Comparison of ENCODE assay signal across 11 cellular contexts in genomic region chr5:172731286-172732073, GRCh38. TPM values are rescaled to one million over a fixed set of nuclear protein-coding genes. Genes with fewer than 3 reads are reported as not detected.
A peak's percentile ranks its signal among the peaks of the same experiment; 100 is the strongest.
DNase-seq lines count a peak whose midpoint lies in the region; ATAC-seq, FAIRE-seq and TF ChIP-seq lines count a peak whose summit lies in the region.
"Had no signal": no experiment of that assay in that cellular context is flagged by ENCODE, and none has a peak within 500 bp of the region (broad histone marks: within the 10 kb centered on the region; RNA-seq: fewer than 3 reads in every experiment).

No MANE protein-coding gene starts in this region.

- 59 to 79% (median 67%) methylated on average over 23 of the region's 23 CpGs for WGBS in small intestine, 3 donors

- CTCF ChIA-PET in WTC11 (lab: Charles Lee) = interaction anchor here (1.0 kb wide), 1 partner anchor 14 kb away, joined by 4 read pairs; no protein-coding TSS in a partner anchor

- no peak overlapping the region for H3K27ac Mint-ChIP-seq in WTC11

- peaks cover 9% of the 10 kb centered on the region; the same call in 1 of the 2 replicates for H3K27me3 Mint-ChIP-seq in WTC11 (ENCODE audit: low read depth)
- no peaks in the 10 kb centered on the region for H3K27me3 Mint-ChIP-seq in activated T-cell treated with anti-CD3 and anti-CD28 coated beads, Interleukin-2, amount 50 U/mL, for 4 hours (ENCODE audit: low read depth)

- no peak for FAIRE-seq in small intestine (lab: Jason Lieb, UNC)

- no peaks in the 10 kb centered on the region for H3K27me3 ChIP-seq in small intestine (ENCODE audit: control insufficient read depth in 2 of 2, insufficient read depth in 2 of 2, low read length in 2 of 2)

- POLR2A ChIA-PET in WTC11 (lab: Charles Lee) = no interaction called here

- no peaks in the 10 kb centered on the region for H3K4me1 ChIP-seq in small intestine (ENCODE audit: control insufficient read depth in 2 of 2, insufficient read depth in 1 of 2, low read depth in 1 of 2, low read length in 1 of 2)

- 0 out of 2 replicates have a peak, but pooled peaks cover 2% of the 10 kb centered on the region for H3K4me1 Mint-ChIP-seq in WTC11
- H3K4me1 Mint-ChIP-seq in activated T-cell treated with anti-CD3 and anti-CD28 coated beads, Interleukin-2, amount 50 U/mL, for 4 hours (ENCODE audit: low read depth) = no peaks in the 10 kb centered on the region

- H3K4me3 ChIP-seq in small intestine (ENCODE audit: low read depth in 1 of 2, low read length in 2 of 2) = no peak overlapping the region

- no peaks in the 10 kb centered on the region for H3K36me3 ChIP-seq in small intestine (ENCODE audit: control insufficient read depth in 2 of 2, insufficient read depth in 2 of 2, low read length in 2 of 2)

- no peak overlapping the region for H3K4me3 Mint-ChIP-seq in WTC11
- no peak overlapping the region for H3K4me3 Mint-ChIP-seq in activated T-cell treated with anti-CD3 and anti-CD28 coated beads, Interleukin-2, amount 50 U/mL, for 4 hours
- H3K4me3 Mint-ChIP-seq: brain had no signal

- no peaks in the 10 kb centered on the region for H3K9me3 ChIP-seq in small intestine (ENCODE audit: control insufficient read depth, low read depth)

- no peak overlapping the region for H3K27ac ChIP-seq in small intestine (ENCODE audit: low read depth in 1 of 2, low read length in 1 of 2)
- no peak overlapping the region for H3K27ac ChIP-seq in caudate nucleus (ENCODE audit: low read depth, low read length)

- no peak for TF ChIP-seq CTCF in WTC11 (IDR thresholded peaks at IDR 0.05)

- no peaks in the 10 kb centered on the region for H3K9me3 Mint-ChIP-seq in WTC11
- H3K9me3 Mint-ChIP-seq in activated T-cell treated with anti-CD3 and anti-CD28 coated beads, Interleukin-2, amount 50 U/mL, for 4 hours = no peaks in the 10 kb centered on the region

- DNase-seq in ELR (ENCODE audit: low read depth) = peak; percentile 32
- no peak for DNase-seq in WTC11 (ENCODE audit: low spot score)
- peak; percentile 96 for DNase-seq in islet precursor cell
- DNase-seq in small intestine = peak; percentile 44
- no peak for DNase-seq in central memory CD4-positive, alpha-beta T cell
- no peak for DNase-seq in activated T-cell treated with anti-CD3 and anti-CD28 coated beads, Interleukin-2, amount 50 U/mL, for 4 hours
- DNase-seq in HCEC 1CT = no peak
- no peak for DNase-seq in caudate nucleus (lab: John Stamatoyannopoulos, UW)
- DNase-seq: activated CD4-positive, CD25-positive, alpha-beta regulatory T cell treated with anti-CD3 and anti-CD28 coated beads, Interleukin-2, amount 50 U/mL, for 72 hours; stimulated activated naive CD4-positive, alpha-beta T cell had no signal

- ATAC-seq in WTC11 = no peak
- ATAC-seq in activated T-cell treated with anti-CD3 and anti-CD28 coated beads, Interleukin-2, amount 50 U/mL, for 4 hours = no peak

- no peaks in the 10 kb centered on the region for H3K36me3 Mint-ChIP-seq in WTC11
- no peaks in the 10 kb centered on the region for H3K36me3 Mint-ChIP-seq in activated T-cell treated with anti-CD3 and anti-CD28 coated beads, Interleukin-2, amount 50 U/mL, for 4 hours (ENCODE audit: insufficient read depth)
- H3K36me3 Mint-ChIP-seq: brain had no signal

TF ChIP-seq in WTC11, 78 proteins besides CTCF, POLR2A, EP300 and RAD21:
- TF ChIP-seq GABPB1 (CRISPR knock-in tag; IDR thresholded peaks at IDR 0.05) (peak; percentile 90), IRF1 (CRISPR knock-in tag; IDR thresholded peaks at IDR 0.05) (no peak), HMGXB4 (CRISPR knock-in tag; IDR thresholded peaks at IDR 0.05) (no peak)

RNA-seq across cellular contexts. Expression of gene DUSP1, which starts 39.5 kb away (rescaled TPM):
- 9.5 to 12.4 TPM (median 11.0 TPM) in 3 replicates for total RNA-seq in WTC11 (2021)
- 100 to 1,000 TPM in 1 of 3 donors, 10 to 100 TPM in 2; 64.4 to 216 (median 65.4) TPM for polyA plus RNA-seq in small intestine
- 10 to 100 TPM; 11.4 to 15.0 (median 15.0) TPM for total RNA-seq in activated T-cell treated with anti-CD3 and anti-CD28 coated beads, Interleukin-2, amount 50 U/mL, for 4 hours

Comparison
In these comparisons a context has a peak if more than half of its experiments do, and no peak if none do; other contexts are left out.
1. DNase-seq: peak in ELR (single experiment), islet precursor cell (single experiment) and small intestine (single experiment); none in WTC11 (single experiment), central memory CD4-positive, alpha-beta T cell (single experiment), activated T-cell treated with anti-CD3 and anti-CD28 coated beads, Interleukin-2, amount 50 U/mL, for 4 hours (single experiment), HCEC 1CT (single experiment) and caudate nucleus (0 of 61).